1 cellular context compared by ENCODE assay signal in genomic region chr9:130042931-130043653, GRCh38.
TF ChIP-seq lines count a peak whose summit lies in the region.

TSS of gene FNBP1 (minus strand) at chr9:130043189. CDS start at chr9:130042975, 214 bp downstream.

TF ChIP-seq in SK-N-SH, 30 proteins besides CTCF, POLR2A, EP300 and RAD21 (continued from another document):
- TF ChIP-seq ZBTB33 (IDR thresholded peaks at IDR 0.05; ENCODE audit: borderline replicate concordance, low read depth): no peak
- no peak for TF ChIP-seq USF2 (IDR thresholded peaks at IDR 0.05; ENCODE audit: borderline replicate concordance, low read depth, low read length)
- no peak for TF ChIP-seq CHD2 (IDR thresholded peaks at IDR 0.05; ENCODE audit: low read length, partially characterized antibody)
- no peak for TF ChIP-seq NFIC (IDR thresholded peaks at IDR 0.05; ENCODE audit: borderline replicate concordance)
- TF ChIP-seq GABPA (IDR thresholded peaks at IDR 0.05; ENCODE audit: low read depth): no peak
- no peak for TF ChIP-seq ELF1 (IDR thresholded peaks at IDR 0.05)
- no peak for TF ChIP-seq RCOR1 (IDR thresholded peaks at IDR 0.05; ENCODE audit: low read length)
- no peak for TF ChIP-seq FOXJ3 (CRISPR knock-in tag; IDR thresholded peaks at IDR 0.05)
- peak; percentile 39; the same call in 1 of the 2 replicates for TF ChIP-seq NRF1 (IDR thresholded peaks at IDR 0.05; ENCODE audit: low read depth, low read length)
- TF ChIP-seq MEF2A (IDR thresholded peaks at IDR 0.05; ENCODE audit: borderline replicate concordance, low read depth): no peak
- peak; percentile 45; the same call in 1 of the 2 replicates for TF ChIP-seq MAX (IDR thresholded peaks at IDR 0.05; ENCODE audit: low read depth)
- TF ChIP-seq SIN3A (IDR thresholded peaks at IDR 0.05; ENCODE audit: borderline replicate concordance, low read depth, low read length): 0 out of 2 replicates have a peak, but pooled peaks have one; percentile 60
- TF ChIP-seq TAF1 (IDR thresholded peaks at IDR 0.05; ENCODE audit: borderline replicate concordance, low read depth, low read length): peak; percentile 94
- TF ChIP-seq GATA2 (CRISPR knock-in tag; IDR thresholded peaks at IDR 0.05): no peak
- TF ChIP-seq SMC3 (IDR thresholded peaks at IDR 0.05; ENCODE audit: low read depth, low read length): no peak
- no peak for TF ChIP-seq RFX5 (IDR thresholded peaks at IDR 0.05; ENCODE audit: low read length)
- peak; percentile 9; the same call in 1 of the 2 replicates for TF ChIP-seq PBX3 (IDR thresholded peaks at IDR 0.05)
- TF ChIP-seq EZH2phosphoT487 (IDR thresholded peaks at IDR 0.05; ENCODE audit: borderline replicate concordance, low read depth): no peak
- no peak for TF ChIP-seq TEAD4 (IDR thresholded peaks at IDR 0.05; ENCODE audit: borderline replicate concordance, insufficient read depth)
- TF ChIP-seq FOXM1 (IDR thresholded peaks at IDR 0.05; ENCODE audit: low read depth): no peak
- no peak for TF ChIP-seq RXRA (IDR thresholded peaks at IDR 0.05; ENCODE audit: borderline replicate concordance, low read depth)
- TF ChIP-seq JUND (IDR thresholded peaks at IDR 0.05): no peak; the same call in 1 of the 2 replicates
- TF ChIP-seq YY1 (IDR thresholded peaks at IDR 0.05; ENCODE audit: low read depth): peak; percentile 75; the same call in 1 of the 2 replicates
- TF ChIP-seq POLR2AphosphoS5 (IDR thresholded peaks at IDR 0.05; ENCODE audit: low read depth, low read length): peak; percentile 67
